20 cellular contexts compared by ENCODE assay signal in the genomic region with DNA sequence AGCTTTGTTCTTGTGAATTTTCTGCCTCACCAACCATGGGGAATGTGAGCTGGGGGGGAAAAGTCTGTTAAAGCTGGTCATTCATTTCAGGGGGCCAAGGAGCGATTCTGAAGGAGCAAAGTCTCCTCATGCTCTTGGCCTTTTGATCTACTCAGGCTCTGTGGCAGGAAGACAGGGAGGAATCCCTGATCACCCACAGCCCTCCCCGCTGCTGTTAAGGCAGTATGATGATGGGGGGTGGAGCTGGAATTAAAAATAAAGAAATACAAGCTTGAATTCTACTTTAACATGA. TPM values are rescaled to one million over a fixed set of nuclear protein-coding genes. Genes with fewer than 3 reads are reported as not detected.
A peak's percentile ranks its signal among the peaks of the same experiment; 100 is the strongest.
DNase-seq lines count a peak whose midpoint lies in the region; FAIRE-seq and TF ChIP-seq lines count a peak whose summit lies in the region.
"Had no signal": no experiment of that assay in that cellular context is flagged by ENCODE, and none has a peak within 500 bp of the region (broad histone marks: within the 10 kb centered on the region; RNA-seq: fewer than 3 reads in every experiment).

No MANE protein-coding gene starts in this region.

- H4K8ac ChIP-seq in mesenchymal stem cell (ENCODE audit: low read length) = no peak overlapping the region
- H4K8ac ChIP-seq in trophoblast cell (ENCODE audit: low read depth, low read length) = no peak overlapping the region

- no peak for TF ChIP-seq CTCF in epithelial cell of proximal tubule (conservative IDR thresholded peaks at IDR 0.05; ENCODE audit: low read depth, low read length)

- H3K23ac ChIP-seq in mesenchymal stem cell (ENCODE audit: low read length in 2 of 2) (no peak overlapping the region), trophoblast cell (ENCODE audit: low read length) (no peak overlapping the region)

- H3K18ac ChIP-seq in mesenchymal stem cell (ENCODE audit: low read depth in 1 of 2, low read length in 2 of 2) = no peak overlapping the region
- H3K18ac ChIP-seq in trophoblast cell (ENCODE audit: low read length) = no peak overlapping the region

- H2AFZ ChIP-seq in mesenchymal stem cell (ENCODE audit: low read depth, low read length) (no peak overlapping the region), trophoblast cell (ENCODE audit: insufficient read depth, low read length, poor library complexity) (no peak overlapping the region)
- H2AFZ ChIP-seq: GM23338 had no signal

- H3K9ac ChIP-seq in mesenchymal stem cell (ENCODE audit: low read length) (no peak overlapping the region), trophoblast cell (ENCODE audit: low read length) (no peak overlapping the region)

- no peak overlapping the region for H2AK5ac ChIP-seq in mesenchymal stem cell (ENCODE audit: low read length, severe bottlenecking)
- H2AK5ac ChIP-seq in trophoblast cell (ENCODE audit: low read length) = peak overlapping the region; percentile 76

- no peaks in the 10 kb centered on the region for H3K79me2 ChIP-seq in trophoblast cell (ENCODE audit: control insufficient read depth, insufficient read depth, low read length, poor library complexity)

- H4K91ac ChIP-seq in mesenchymal stem cell (ENCODE audit: low read length) = no peak overlapping the region
- H4K91ac ChIP-seq in trophoblast cell (ENCODE audit: low read depth, low read length) = peak overlapping the region; percentile 69

- H3K14ac ChIP-seq in mesenchymal stem cell (ENCODE audit: low read length in 2 of 2) = no peak overlapping the region
- peak overlapping the region; percentile 75 for H3K14ac ChIP-seq in trophoblast cell (ENCODE audit: low read length)

- no peak for FAIRE-seq in H54 (lab: Jason Lieb, UNC)
- FAIRE-seq: A204.1, K562 had no signal

- H3K4me1 ChIP-seq in mesenchymal stem cell (ENCODE audit: control insufficient read depth, insufficient read depth, low read depth, low read length) (peaks cover 14% of the 10 kb centered on the region), trophoblast cell (ENCODE audit: control insufficient read depth in 1 of 2, insufficient read depth in 2 of 2, low read length in 2 of 2) (peaks cover 23 to 27% of the 10 kb centered on the region in 2 experiments)
- H3K4me1 ChIP-seq: Peyer's patch had no signal

- DNase-seq in SK-N-DZ (ENCODE audit: low spot score) (peak; percentile 93), epithelial cell of proximal tubule (ENCODE audit: low read depth) (peak; percentile 68), mesenchymal stem cell (no peak), trophoblast cell (no peak), SW 1271 (lab: John Stamatoyannopoulos, UW) (no peak), cerebellar nuclear complex (lab: John Stamatoyannopoulos, UW) (no peak), H54 (ENCODE audit: insufficient read length, low spot score) (no peak)
- DNase-seq in activated naive CD4-positive, alpha-beta T cell treated with anti-CD3 and anti-CD28 coated beads, Interleukin-2, amount 50 U/mL, for 16 hours = no peak
- DNase-seq: EL, GF-D8, HCEC 1CT, MG63, NCI-H1417, NCI-H187, NCI-H510A, NCI-H748 treated with DMSO at 0.1 percent for 48 hours, Peyer's patch had no signal

- H3K4me2 ChIP-seq in mesenchymal stem cell (ENCODE audit: low read length, poor library complexity, severe bottlenecking) (no peak overlapping the region), trophoblast cell (ENCODE audit: low read length) (no peak overlapping the region)
- H3K4me2 ChIP-seq: GM23338 had no signal

- H2BK12ac ChIP-seq in mesenchymal stem cell (ENCODE audit: low read length in 2 of 2) (no peak overlapping the region), trophoblast cell (ENCODE audit: low read length) (peak overlapping the region; percentile 65)

- H3K9me3 ChIP-seq in mesenchymal stem cell (ENCODE audit: control insufficient read depth, low read length) = peaks cover 12% of the 10 kb centered on the region
- H3K9me3 ChIP-seq in trophoblast cell (ENCODE audit: insufficient read depth, low read depth, low read length) = no peaks in the 10 kb centered on the region
- H3K9me3 ChIP-seq: MG63, Peyer's patch had no signal

- no peak overlapping the region for H2BK15ac ChIP-seq in mesenchymal stem cell (ENCODE audit: low read depth, poor library complexity, severe bottlenecking)

- H3K79me1 ChIP-seq in mesenchymal stem cell (replicated peaks; ENCODE audit: low read length, poor library complexity, severe bottlenecking) (no peaks in the 10 kb centered on the region), trophoblast cell (ENCODE audit: low read length) (peaks cover 16% of the 10 kb centered on the region)

- peaks cover 0 to 12% of the 10 kb centered on the region in 2 experiments for H3K27me3 ChIP-seq in mesenchymal stem cell (ENCODE audit: control insufficient read depth in 1 of 2, insufficient read depth in 1 of 2, low read length in 2 of 2)
- no peaks in the 10 kb centered on the region for H3K27me3 ChIP-seq in trophoblast cell (ENCODE audit: insufficient read depth, low read length)
- H3K27me3 ChIP-seq: MG63, Peyer's patch had no signal

- H3K4ac ChIP-seq in mesenchymal stem cell (ENCODE audit: low read depth in 1 of 2, low read length in 2 of 2) (no peak overlapping the region), trophoblast cell (ENCODE audit: low read depth, low read length) (peak overlapping the region; percentile 47)

- H3K4me3 ChIP-seq in epithelial cell of proximal tubule (ENCODE audit: low read depth, low read length) (no peak overlapping the region), mesenchymal stem cell (ENCODE audit: insufficient read depth in 1 of 2, low read depth in 1 of 2, low read length in 2 of 2) (no peak overlapping the region), trophoblast cell (ENCODE audit: low read depth, low read length) (no peak overlapping the region)
- H3K4me3 ChIP-seq: GM23338, K562, MG63, Peyer's patch had no signal

- TF ChIP-seq POLR2A in H54 (IDR thresholded peaks at IDR 0.05; ENCODE audit: low read depth, low read length) = no peak

- H3K27ac ChIP-seq in mesenchymal stem cell (ENCODE audit: low read length, poor library complexity, severe bottlenecking) (peak overlapping the region; percentile 67), trophoblast cell (ENCODE audit: low read depth, low read length) (no peak overlapping the region)
- H3K27ac ChIP-seq: Peyer's patch had no signal

- H2BK5ac ChIP-seq in mesenchymal stem cell (ENCODE audit: low read depth, low read length, poor library complexity, severe bottlenecking) (peak overlapping the region; percentile 77), trophoblast cell (ENCODE audit: low read depth, low read length, poor library complexity) (peak overlapping the region; percentile 75)

- WGBS in mesenchymal stem cell = 63% methylated on average over 1 of the region's 2 CpGs
- WGBS in trophoblast cell (ENCODE audit: extremely low coverage, insufficient coverage, insufficient read length) = no CpG with 5 or more reads among the region's 2 CpGs

- no peak overlapping the region for H4K12ac ChIP-seq in trophoblast cell (ENCODE audit: low read depth, low read length)

- no peak overlapping the region for H2BK120ac ChIP-seq in mesenchymal stem cell (ENCODE audit: low read depth, low read length)
- peak overlapping the region; percentile 58 for H2BK120ac ChIP-seq in trophoblast cell (ENCODE audit: insufficient read depth, low read length, poor library complexity)

- H3K36me3 ChIP-seq in mesenchymal stem cell (ENCODE audit: control insufficient read depth in 1 of 2, insufficient read depth in 2 of 2, low read depth in 1 of 2, low read length in 2 of 2) = peaks cover 0 to 10% of the 10 kb centered on the region in 2 experiments
- no peaks in the 10 kb centered on the region for H3K36me3 ChIP-seq in trophoblast cell (ENCODE audit: control insufficient read depth in 1 of 2, insufficient read depth in 2 of 2, low read length in 2 of 2)
- H3K36me3 ChIP-seq: Peyer's patch had no signal

RNA-seq across cellular contexts. Expression of a gene that starts 51.5 kb away (rescaled TPM):
- 5,002 and 5,638 TPM in 2 replicates for polyA plus RNA-seq in SK-N-DZ (2014; cell fraction: cytosol; rRNA removed)
- polyA plus RNA-seq in SK-N-DZ (2014; cell fraction: nucleus; rRNA removed) = 4,616 and 5,818 TPM in 2 replicates
- 70.2 and 77.0 TPM in 2 replicates for total RNA-seq in epithelial cell of proximal tubule
- 92.2 TPM for polyA plus RNA-seq in mesenchymal stem cell (2013, experiment 1 of 2)
- 94.3 TPM for polyA plus RNA-seq in mesenchymal stem cell (2013, experiment 2 of 2)
- 93.8 and 94.8 TPM in 2 replicates for polyA plus RNA-seq in trophoblast cell (2013)

Comparison
In these comparisons a context has a peak if more than half of its experiments do, and no peak if none do; other contexts are left out.
1. DNase-seq: peak in SK-N-DZ (single experiment) and epithelial cell of proximal tubule (single experiment); none in mesenchymal stem cell (single experiment), trophoblast cell (0 of 2), SW 1271 (0 of 2), cerebellar nuclear complex (0 of 2), activated naive CD4-positive, alpha-beta T cell treated with anti-CD3 and anti-CD28 coated beads, Interleukin-2, amount 50 U/mL, for 16 hours (single experiment) and H54 (single experiment).